In genomic region chr11:74013141-74013540, GRCh38 we compare ENCODE assay signal across 1 cellular context.
TF ChIP-seq lines count a peak whose summit lies in the region.

No MANE protein-coding gene starts in this region.

TF ChIP-seq in K562, 482 proteins besides CTCF, POLR2A, EP300 and RAD21:
- TF ChIP-seq HNRNPLL (IDR thresholded peaks at IDR 0.05; ENCODE audit: low read depth, low read length, poor library complexity, severe bottlenecking), result no peak
- TF ChIP-seq TRIM24 (IDR thresholded peaks at IDR 0.05), result no peak
- TF ChIP-seq ZNF79 (CRISPR knock-in tag; IDR thresholded peaks at IDR 0.05; ENCODE audit: low read depth), result no peak
- TF ChIP-seq SAFB2 (IDR thresholded peaks at IDR 0.05; ENCODE audit: borderline replicate concordance, low read depth, low read length, severe bottlenecking), result no peak
- no peak for TF ChIP-seq RB1 (IDR thresholded peaks at IDR 0.05; ENCODE audit: low read depth)
- TF ChIP-seq SP1 (CRISPR knock-in tag; IDR thresholded peaks at IDR 0.05), result no peak
- no peak for TF ChIP-seq TSC22D4 (tag; IDR thresholded peaks at IDR 0.05)
- no peak for TF ChIP-seq GTF2E2 (tag; IDR thresholded peaks at IDR 0.05)
- TF ChIP-seq GABPB2 (CRISPR knock-in tag; conservative IDR thresholded peaks at IDR 0.05), result no peak
- no peak for TF ChIP-seq ZFP30 (CRISPR knock-in tag; IDR thresholded peaks at IDR 0.05; ENCODE audit: borderline replicate concordance)
- no peak for TF ChIP-seq FOXP1 (CRISPR knock-in tag; IDR thresholded peaks at IDR 0.05)
- no peak for TF ChIP-seq ZNF41 (CRISPR knock-in tag; conservative IDR thresholded peaks at IDR 0.05)
- no peak for TF ChIP-seq ZNF217 (CRISPR knock-in tag; IDR thresholded peaks at IDR 0.05)
- no peak for TF ChIP-seq CBX3 (IDR thresholded peaks at IDR 0.05; ENCODE audit: borderline replicate concordance in 1 of 2, low read length in 2 of 2)
- no peak for TF ChIP-seq ZNF696 (CRISPR knock-in tag; conservative IDR thresholded peaks at IDR 0.05)
